ENCODE assay signal across 26 cellular contexts in genomic region chr3:178201714-178202113, GRCh38.
A peak's percentile ranks its signal among the peaks of the same experiment; 100 is the strongest.
DNase-seq lines count a peak whose midpoint lies in the region; ATAC-seq, FAIRE-seq and TF ChIP-seq lines count a peak whose summit lies in the region.
"Had no signal": no experiment of that assay in that cellular context is flagged by ENCODE, and none has a peak within 500 bp of the region (broad histone marks: within the 10 kb centered on the region; RNA-seq: fewer than 3 reads in every experiment).

No MANE protein-coding gene starts in this region.

- H3K36me3 ChIP-seq in left ventricle myocardium inferior (no peaks in the 10 kb centered on the region), SK-N-SH (replicated peaks in 1 of 2; ENCODE audit: control insufficient read depth in 1 of 2, insufficient read depth in 2 of 2, low read length in 1 of 2) (no peaks in the 10 kb centered on the region), keratinocyte (ENCODE audit: control insufficient read depth in 2 of 2, extremely low read depth in 1 of 2, insufficient read depth in 2 of 2, low read length in 2 of 2) (no peaks in the 10 kb centered on the region)

- CTCF ChIA-PET in SK-N-SH (lab: Yijun Ruan, JAX), result no interaction called here

- H2AFZ ChIP-seq in SK-N-SH (ENCODE audit: low read depth), result no peak overlapping the region
- no peak overlapping the region for H2AFZ ChIP-seq in keratinocyte (ENCODE audit: control insufficient read depth, low read length)
- H2AFZ ChIP-seq: GM23338 had no signal

- intact Hi-C loops in left ventricle myocardium inferior (cut with micrococcal nuclease), result no loop called here
- intact Hi-C loops in Right ventricle myocardium superior (cut with DNase I), result no loop called here

- dilution Hi-C loops in keratinocyte (cut with MboI; ENCODE audit: extremely low pct_ligation_motif_present, low sequenced_read_pairs), result no loop called here

- no peak overlapping the region for H3K9ac ChIP-seq in SK-N-SH
- H3K9ac ChIP-seq in keratinocyte (ENCODE audit: control insufficient read depth, extremely low read depth, insufficient read depth, low read length), result no peak overlapping the region

- H4K20me1 ChIP-seq in SK-N-SH (ENCODE audit: insufficient read depth) (no peaks in the 10 kb centered on the region), keratinocyte (ENCODE audit: control insufficient read depth, extremely low read depth, insufficient read depth, low read length) (no peaks in the 10 kb centered on the region)

- TF ChIP-seq EP300 in SK-N-SH (IDR thresholded peaks at IDR 0.05; ENCODE audit: borderline replicate concordance in 1 of 2, low read depth in 1 of 2, low read length in 1 of 2), result peak in 1 of 2 experiments; percentile 85; a peak in 2 of 4 replicates

- H3K27me3 ChIP-seq in left ventricle myocardium inferior (ENCODE audit: low read depth), result no peaks in the 10 kb centered on the region
- H3K27me3 ChIP-seq in SK-N-SH (ENCODE audit: insufficient read depth), result no peaks in the 10 kb centered on the region
- H3K27me3 ChIP-seq in keratinocyte (ENCODE audit: control insufficient read depth, extremely low read depth, insufficient read depth, low read length), result no peaks in the 10 kb centered on the region

- TF ChIP-seq CTCF in left ventricle myocardium inferior (IDR thresholded peaks at IDR 0.05; ENCODE audit: borderline replicate concordance) (no peak), SK-N-SH (IDR thresholded peaks at IDR 0.05) (no peak), keratinocyte (optimal IDR thresholded peaks at IDR 0.05 in 1 of 3, IDR thresholded peaks at IDR 0.05 in 1 of 3, conservative IDR thresholded peaks at IDR 0.05 in 1 of 3; ENCODE audit: extremely low read depth in 1 of 3, insufficient read depth in 2 of 3, low read length in 3 of 3) (no peak)

- H3K4me1 ChIP-seq in left ventricle myocardium inferior (peaks cover 20% of the 10 kb centered on the region), SK-N-SH (ENCODE audit: control insufficient read depth in 1 of 2, insufficient read depth in 2 of 2, low read depth in 1 of 2, low read length in 1 of 2) (peaks cover 0 to 27% of the 10 kb centered on the region in 2 experiments; a peak in 3 of 4 replicates), keratinocyte (ENCODE audit: control insufficient read depth, extremely low read depth, insufficient read depth, low read length) (peaks cover 2% of the 10 kb centered on the region)
- H3K4me1 ChIP-seq: A549, Caco-2 had no signal

- H3K9me2 ChIP-seq in SK-N-SH, result no peaks in the 10 kb centered on the region

- FAIRE-seq in keratinocyte (lab: Jason Lieb, UNC), result peak; percentile 58
- FAIRE-seq: A549, GM12891 had no signal

- H3K79me2 ChIP-seq in SK-N-SH (ENCODE audit: insufficient read depth) (no peaks in the 10 kb centered on the region), keratinocyte (ENCODE audit: control insufficient read depth, insufficient read depth, low read length) (no peaks in the 10 kb centered on the region)

- no peaks in the 10 kb centered on the region for H3K9me3 ChIP-seq in left ventricle myocardium inferior (replicated peaks)
- H3K9me3 ChIP-seq in SK-N-SH, result no peaks in the 10 kb centered on the region
- H3K9me3 ChIP-seq in keratinocyte (ENCODE audit: control insufficient read depth, low read depth, low read length), result no peaks in the 10 kb centered on the region
- H3K9me3 ChIP-seq: A549, Caco-2 had no signal

- H3K4me2 ChIP-seq in SK-N-SH (no peak overlapping the region), keratinocyte (ENCODE audit: control insufficient read depth, extremely low read depth, insufficient read depth, low read depth, low read length) (no peak overlapping the region)
- H3K4me2 ChIP-seq: A549, GM23338 had no signal

- no peak for DNase-seq in left ventricle myocardium inferior
- DNase-seq in Right ventricle myocardium superior, result no peak
- peak; percentile 19 for DNase-seq in SK-N-SH
- no peak for DNase-seq in keratinocyte (ENCODE audit: low read depth, low spot score)
- no peak for DNase-seq in NCI-H1417 treated with DMSO at 0.1 percent for 48 hours (lab: John Stamatoyannopoulos, UW)
- no peak for DNase-seq in DMS114 treated with DMSO at 0.1 percent for 48 hours (lab: John Stamatoyannopoulos, UW; ENCODE audit: unreplicated experiment)
- DNase-seq in activated effector memory CD4-positive, alpha-beta T cell treated with anti-CD3 and anti-CD28 coated beads, Interleukin-2, amount 50 U/mL, for 16 hours, result no peak
- DNase-seq: Caco-2; CD8-positive, alpha-beta T cell; DMS 273 treated with DMSO at 0.1 percent for 48 hours; DMS79 treated with DMSO at 0.1 percent for 48 hours; GF-D8; H9; Karpas-422; NCI-H1092; NCI-H1694; NCI-H2081 treated with DMSO at 0.1 percent for 48 hours; NCI-H524; SHP77 treated with DMSO at 0.1 percent for 48 hours had no signal

- no peaks in the 10 kb centered on the region for H3K9me1 ChIP-seq in keratinocyte (ENCODE audit: control insufficient read depth, extremely low read depth, insufficient read depth, low read length)

- 80% methylated on average over 1 of the region's 1 CpG for WGBS in SK-N-SH (ENCODE audit: low lambda C conversion rate)

- ATAC-seq in Right ventricle myocardium superior (ENCODE audit: poor library complexity), result no peak
- ATAC-seq: A549; CD8-positive, alpha-beta T cell; GM23338; Panc1 had no signal

- peaks cover 6% of the 10 kb centered on the region for H3F3A ChIP-seq in SK-N-SH (replicated peaks; ENCODE audit: insufficient read depth)

- POLR2A ChIA-PET in SK-N-SH (lab: Yijun Ruan, JAX), result no interaction called here

- H3K4me3 ChIP-seq in left ventricle myocardium inferior, result no peak overlapping the region
- H3K4me3 ChIP-seq in SK-N-SH (ENCODE audit: low read depth in 2 of 2, low read length in 1 of 2), result no peak overlapping the region
- H3K4me3 ChIP-seq in keratinocyte (ENCODE audit: control insufficient read depth in 2 of 3, extremely low read depth in 1 of 3, insufficient read depth in 2 of 3, low read depth in 1 of 3, low read length in 3 of 3), result no peak overlapping the region
- H3K4me3 ChIP-seq: A549, GM23338, SK-N-MC had no signal

- H3K27ac ChIP-seq in left ventricle myocardium inferior (replicated peaks) (peak overlapping the region; percentile 1), SK-N-SH (ENCODE audit: low read depth in 2 of 2, low read length in 1 of 2) (peak overlapping the region in 1 of 2 experiments; percentile 97; a peak in 2 of 4 replicates), keratinocyte (ENCODE audit: control insufficient read depth, insufficient read depth, low read length) (no peak overlapping the region)
- H3K27ac ChIP-seq: A549, C4-2B, RWPE1, SK-N-MC had no signal

- TF ChIP-seq RAD21 in SK-N-SH (IDR thresholded peaks at IDR 0.05; ENCODE audit: low read length), result peak; percentile 13; the same call in 1 of the 2 replicates

TF ChIP-seq in SK-N-SH, 30 proteins besides CTCF, POLR2A, EP300 and RAD21 (continues in another document):
- TF ChIP-seq USF2 (IDR thresholded peaks at IDR 0.05; ENCODE audit: borderline replicate concordance, low read depth, low read length) (no peak), REST (IDR thresholded peaks at IDR 0.05; ENCODE audit: low read depth, low read length) (no peak), EZH2phosphoT487 (IDR thresholded peaks at IDR 0.05; ENCODE audit: borderline replicate concordance, low read depth) (no peak), RXRA (IDR thresholded peaks at IDR 0.05; ENCODE audit: borderline replicate concordance, low read depth) (no peak), JUND (IDR thresholded peaks at IDR 0.05) (no peak), FOXJ3 (CRISPR knock-in tag; IDR thresholded peaks at IDR 0.05) (no peak; the same call in none of the 2 replicates), YY1 (IDR thresholded peaks at IDR 0.05; ENCODE audit: low read depth) (no peak), TCF12 (IDR thresholded peaks at IDR 0.05) (no peak), FOXM1 (IDR thresholded peaks at IDR 0.05; ENCODE audit: low read depth) (no peak), RCOR1 (IDR thresholded peaks at IDR 0.05; ENCODE audit: low read length) (peak; percentile 47; the same call in 1 of the 2 replicates), TEAD4 (IDR thresholded peaks at IDR 0.05; ENCODE audit: borderline replicate concordance, insufficient read depth) (no peak)
